24 cellular contexts compared by ENCODE assay signal in genomic region chr18:46019956-46020355, GRCh38.
"Had no signal": no experiment of that assay in that cellular context is flagged by ENCODE, and none has a peak within 500 bp of the region (broad histone marks: within the 10 kb centered on the region; RNA-seq: fewer than 3 reads in every experiment).

No MANE protein-coding gene starts in this region.

- H3K27me3 ChIP-seq: colonic mucosa, dorsolateral prefrontal cortex, gastrocnemius medialis, tibial nerve had no signal

- H3K4me1 ChIP-seq: colonic mucosa, gastrocnemius medialis, tibial nerve had no signal

- ATAC-seq: activated CD4-positive, CD25-positive, alpha-beta regulatory T cell treated with anti-CD3 and anti-CD28 coated beads, Interleukin-2, amount 50 U/mL, for 24 hours; gastrocnemius medialis; left colon; naive thymus-derived CD8-positive, alpha-beta T cell; right cardiac atrium; T-helper 17 cell had no signal

- H3K36me3 ChIP-seq: colonic mucosa, gastrocnemius medialis, tibial nerve, WERI-Rb-1 had no signal

- H3K4me3 ChIP-seq: colonic mucosa, dorsolateral prefrontal cortex, gastrocnemius medialis, tibial nerve had no signal

- DNase-seq: activated CD4-positive, alpha-beta T cell treated with anti-CD3 and anti-CD28 coated beads for 48 hours; activated CD4-positive, alpha-beta T cell treated with anti-CD3 and anti-CD28 coated beads, Interleukin-2, amount 50 U/mL, for 48 hours; activated CD8-positive, alpha-beta memory T cell treated with anti-CD3 and anti-CD28 coated beads for 24 hours; activated effector memory CD4-positive, alpha-beta T cell treated with anti-CD3 and anti-CD28 coated beads, Interleukin-2, amount 50 U/mL, for 16 hours; activated naive CD4-positive, alpha-beta T cell treated with anti-CD3 and anti-CD28 coated beads, Interleukin-2, amount 50 U/mL, for 16 hours; activated T-cell treated with anti-CD3 and anti-CD28 coated beads, Interleukin-2, amount 50 U/mL, for 1 hour; amygdala; colonic mucosa; dorsolateral prefrontal cortex; effector memory CD4-positive, alpha-beta T cell; erythroblast; gastrocnemius medialis; hippocampal formation; left colon; mammary epithelial cell; naive thymus-derived CD8-positive, alpha-beta T cell; right cardiac atrium; stimulated activated CD4-positive, alpha-beta T cell treated with anti-CD3 and anti-CD28 coated beads, Interleukin-2, amount 100 ng/mL, for 48 hours; stimulated activated naive CD4-positive, alpha-beta T cell treated with Interleukin-2 at 50 U/mL for 16 hours; T-helper 17 cell; T1000; WERI-Rb-1 had no signal

- H3K9me3 ChIP-seq: colonic mucosa, gastrocnemius medialis, tibial nerve had no signal

- H3K27ac ChIP-seq: colonic mucosa, dorsolateral prefrontal cortex, gastrocnemius medialis, tibial nerve, WERI-Rb-1 had no signal
